1 cellular context compared by ENCODE assay signal in the genomic region with DNA sequence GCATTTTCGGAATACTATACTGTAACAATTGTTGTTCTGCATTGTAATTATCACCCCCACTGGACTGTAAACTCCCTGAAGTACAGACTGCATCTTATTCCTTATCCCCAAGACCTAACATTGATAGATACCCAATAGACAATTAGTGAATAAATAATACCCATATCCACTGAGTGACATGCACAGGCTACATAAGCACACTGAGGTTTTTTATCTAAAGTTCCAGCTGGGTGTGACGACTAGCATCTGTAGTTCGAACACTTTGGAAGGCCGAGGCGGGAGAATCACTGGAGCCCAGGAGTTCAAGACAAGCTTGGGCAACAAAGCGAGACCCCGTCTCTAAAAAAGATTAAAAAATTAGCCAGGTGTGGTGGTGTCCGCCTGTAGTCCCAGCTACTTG.
TF ChIP-seq lines count a peak whose summit lies in the region.

No MANE protein-coding gene starts in this region.

TF ChIP-seq in WTC11, 78 proteins besides CTCF, POLR2A, EP300 and RAD21 (continued from another document):
- TF ChIP-seq FOXK1 (CRISPR knock-in tag; IDR thresholded peaks at IDR 0.05), result no peak
- TF ChIP-seq, protein P1, sequence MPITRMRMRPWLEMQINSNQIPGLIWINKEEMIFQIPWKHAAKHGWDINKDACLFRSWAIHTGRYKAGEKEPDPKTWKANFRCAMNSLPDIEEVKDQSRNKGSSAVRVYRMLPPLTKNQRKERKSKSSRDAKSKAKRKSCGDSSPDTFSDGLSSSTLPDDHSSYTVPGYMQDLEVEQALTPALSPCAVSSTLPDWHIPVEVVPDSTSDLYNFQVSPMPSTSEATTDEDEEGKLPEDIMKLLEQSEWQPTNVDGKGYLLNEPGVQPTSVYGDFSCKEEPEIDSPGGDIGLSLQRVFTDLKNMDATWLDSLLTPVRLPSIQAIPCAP (CRISPR knock-in tag; IDR thresholded peaks at IDR 0.05), result no peak
- no peak for TF ChIP-seq IRF2 (CRISPR knock-in tag; IDR thresholded peaks at IDR 0.05; ENCODE audit: borderline replicate concordance, low read depth)
- TF ChIP-seq, protein P2, sequence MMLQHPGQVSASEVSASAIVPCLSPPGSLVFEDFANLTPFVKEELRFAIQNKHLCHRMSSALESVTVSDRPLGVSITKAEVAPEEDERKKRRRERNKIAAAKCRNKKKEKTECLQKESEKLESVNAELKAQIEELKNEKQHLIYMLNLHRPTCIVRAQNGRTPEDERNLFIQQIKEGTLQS (CRISPR knock-in tag; conservative IDR thresholded peaks at IDR 0.05), result no peak
- TF ChIP-seq, protein P3, sequence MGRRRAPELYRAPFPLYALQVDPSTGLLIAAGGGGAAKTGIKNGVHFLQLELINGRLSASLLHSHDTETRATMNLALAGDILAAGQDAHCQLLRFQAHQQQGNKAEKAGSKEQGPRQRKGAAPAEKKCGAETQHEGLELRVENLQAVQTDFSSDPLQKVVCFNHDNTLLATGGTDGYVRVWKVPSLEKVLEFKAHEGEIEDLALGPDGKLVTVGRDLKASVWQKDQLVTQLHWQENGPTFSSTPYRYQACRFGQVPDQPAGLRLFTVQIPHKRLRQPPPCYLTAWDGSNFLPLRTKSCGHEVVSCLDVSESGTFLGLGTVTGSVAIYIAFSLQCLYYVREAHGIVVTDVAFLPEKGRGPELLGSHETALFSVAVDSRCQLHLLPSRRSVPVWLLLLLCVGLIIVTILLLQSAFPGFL (CRISPR knock-in tag; IDR thresholded peaks at IDR 0.05; ENCODE audit: borderline replicate concordance), result no peak
- TF ChIP-seq, protein P4, sequence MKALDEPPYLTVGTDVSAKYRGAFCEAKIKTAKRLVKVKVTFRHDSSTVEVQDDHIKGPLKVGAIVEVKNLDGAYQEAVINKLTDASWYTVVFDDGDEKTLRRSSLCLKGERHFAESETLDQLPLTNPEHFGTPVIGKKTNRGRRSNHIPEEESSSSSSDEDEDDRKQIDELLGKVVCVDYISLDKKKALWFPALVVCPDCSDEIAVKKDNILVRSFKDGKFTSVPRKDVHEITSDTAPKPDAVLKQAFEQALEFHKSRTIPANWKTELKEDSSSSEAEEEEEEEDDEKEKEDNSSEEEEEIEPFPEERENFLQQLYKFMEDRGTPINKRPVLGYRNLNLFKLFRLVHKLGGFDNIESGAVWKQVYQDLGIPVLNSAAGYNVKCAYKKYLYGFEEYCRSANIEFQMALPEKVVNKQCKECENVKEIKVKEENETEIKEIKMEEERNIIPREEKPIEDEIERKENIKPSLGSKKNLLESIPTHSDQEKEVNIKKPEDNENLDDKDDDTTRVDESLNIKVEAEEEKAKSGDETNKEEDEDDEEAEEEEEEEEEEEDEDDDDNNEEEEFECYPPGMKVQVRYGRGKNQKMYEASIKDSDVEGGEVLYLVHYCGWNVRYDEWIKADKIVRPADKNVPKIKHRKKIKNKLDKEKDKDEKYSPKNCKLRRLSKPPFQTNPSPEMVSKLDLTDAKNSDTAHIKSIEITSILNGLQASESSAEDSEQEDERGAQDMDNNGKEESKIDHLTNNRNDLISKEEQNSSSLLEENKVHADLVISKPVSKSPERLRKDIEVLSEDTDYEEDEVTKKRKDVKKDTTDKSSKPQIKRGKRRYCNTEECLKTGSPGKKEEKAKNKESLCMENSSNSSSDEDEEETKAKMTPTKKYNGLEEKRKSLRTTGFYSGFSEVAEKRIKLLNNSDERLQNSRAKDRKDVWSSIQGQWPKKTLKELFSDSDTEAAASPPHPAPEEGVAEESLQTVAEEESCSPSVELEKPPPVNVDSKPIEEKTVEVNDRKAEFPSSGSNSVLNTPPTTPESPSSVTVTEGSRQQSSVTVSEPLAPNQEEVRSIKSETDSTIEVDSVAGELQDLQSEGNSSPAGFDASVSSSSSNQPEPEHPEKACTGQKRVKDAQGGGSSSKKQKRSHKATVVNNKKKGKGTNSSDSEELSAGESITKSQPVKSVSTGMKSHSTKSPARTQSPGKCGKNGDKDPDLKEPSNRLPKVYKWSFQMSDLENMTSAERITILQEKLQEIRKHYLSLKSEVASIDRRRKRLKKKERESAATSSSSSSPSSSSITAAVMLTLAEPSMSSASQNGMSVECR (CRISPR knock-in tag; IDR thresholded peaks at IDR 0.05; ENCODE audit: borderline replicate concordance), result no peak
- no peak for TF ChIP-seq TCF7 (CRISPR knock-in tag; IDR thresholded peaks at IDR 0.05; ENCODE audit: low read depth)
- TF ChIP-seq ZNF263 (CRISPR knock-in tag; IDR thresholded peaks at IDR 0.05; ENCODE audit: low read depth), result no peak
- no peak for TF ChIP-seq FOXJ3 (CRISPR knock-in tag; IDR thresholded peaks at IDR 0.05; ENCODE audit: borderline replicate concordance)
- TF ChIP-seq ZNF121 (CRISPR knock-in tag; IDR thresholded peaks at IDR 0.05), result no peak
